Comparison of ENCODE assay signal across 1 cellular context in genomic region chr13:112054616-112055015, GRCh38.
TF ChIP-seq lines count a peak whose summit lies in the region.

No MANE protein-coding gene starts in this region.

TF ChIP-seq in H1, 55 proteins besides CTCF, POLR2A, EP300 and RAD21:
- TF ChIP-seq E2F6 (IDR thresholded peaks at IDR 0.05) (peak; percentile 38; the same call in 1 of the 2 replicates), CHD2 (IDR thresholded peaks at IDR 0.05; ENCODE audit: low read length) (no peak)
